Comparison of ENCODE assay signal across 10 cellular contexts in genomic region chr6:16432075-16433032, GRCh38.
DNase-seq lines count a peak whose midpoint lies in the region; ATAC-seq, FAIRE-seq and TF ChIP-seq lines count a peak whose summit lies in the region.
"Had no signal": no experiment of that assay in that cellular context is flagged by ENCODE, and none has a peak within 500 bp of the region (broad histone marks: within the 10 kb centered on the region; RNA-seq: fewer than 3 reads in every experiment).

No MANE protein-coding gene starts in this region.

- H3K4me3 Mint-ChIP-seq in natural killer cell treated with Interleukin-12 subunit alpha and Interleukin-12 subunit beta and Interleukin-15 and Interleukin-18, amount 100 ng/mL, for 72 hours = no peak overlapping the region
- H3K4me3 Mint-ChIP-seq in natural killer cell = no peak overlapping the region

- CTCF ChIA-PET in GM12878 (lab: Yijun Ruan, JAX) = interaction anchor here (1.0 to 4.1 kb wide), 6 partner anchors 8 to 82 kb away, joined by 3 to 18 read pairs (median 10); no protein-coding TSS in a partner anchor

- BruUV-seq in GM12878 (replicated peaks; lab: Mats Ljungman, UMichigan) = no TSS peak

- TF ChIP-seq CTCF in natural killer cell (IDR thresholded peaks at IDR 0.05) = no peak
- TF ChIP-seq CTCF in GM12878 (IDR thresholded peaks at IDR 0.05 in 2 of 3, conservative IDR thresholded peaks at IDR 0.05 in 1 of 3; ENCODE audit: control insufficient read depth in 2 of 3, extremely low read depth in 1 of 3, insufficient read depth in 1 of 3, low read depth in 3 of 3, low read length in 3 of 3) = no peak
- no peak for TF ChIP-seq CTCF in foreskin keratinocyte (conservative IDR thresholded peaks at IDR 0.05)

- peak overlapping the region; percentile 22 to 90 for H3K27ac Mint-ChIP-seq in natural killer cell treated with Interleukin-12 subunit alpha and Interleukin-12 subunit beta and Interleukin-15 and Interleukin-18, amount 100 ng/mL, for 72 hours
- H3K27ac Mint-ChIP-seq in natural killer cell = no peak overlapping the region

- peaks cover 45% of the 10 kb centered on the region for H3K4me1 ChIP-seq in GM12878 (ENCODE audit: control insufficient read depth, insufficient read depth, low read length)
- peaks cover 6 to 20% of the 10 kb centered on the region in 2 donors for H3K4me1 ChIP-seq in aorta (ENCODE audit: control insufficient read depth in 1 of 2, insufficient read depth in 2 of 2, low read length in 2 of 2)
- H3K4me1 ChIP-seq in foreskin keratinocyte = no peaks in the 10 kb centered on the region

- peak overlapping the region; percentile 14; the same call in 1 of the 2 replicates for H3K4me3 ChIP-seq in GM12878
- no peak overlapping the region for H3K4me3 ChIP-seq in aorta (ENCODE audit: low read length in 2 of 2)
- H3K4me3 ChIP-seq: heart right ventricle had no signal

- peak overlapping the region; percentile 39 for H3K27ac ChIP-seq in GM12878 (ENCODE audit: control insufficient read depth, insufficient read depth)
- no peak overlapping the region for H3K27ac ChIP-seq in aorta (ENCODE audit: low read depth in 1 of 2, low read length in 2 of 2)
- no peak overlapping the region for H3K27ac ChIP-seq in foreskin keratinocyte
- H3K27ac ChIP-seq: heart right ventricle had no signal

- RAD21 ChIA-PET in GM12878 (lab: Charles Lee; ENCODE audit: unreplicated experiment) = interaction anchor here (0.6 to 9.3 kb wide), 15 partner anchors 12 to 331 kb away, joined by 3 to 99 read pairs (median 5); no protein-coding TSS in a partner anchor

- TF ChIP-seq RAD21 in GM12878 (IDR thresholded peaks at IDR 0.05; ENCODE audit: insufficient read depth, low read depth, low read length) = 0 out of 2 replicates have a peak, but pooled peaks have one; percentile 1

- 17% methylated on average over 6 of the region's 6 CpGs for WGBS in GM12878 (ENCODE audit: insufficient coverage, insufficient replicate concordance, low lambda C conversion rate, missing lambda C conversion rate)
- WGBS in aorta, 2 donors = 28 to 29% methylated on average over 6 of the region's 6 CpGs

- DNase-seq in natural killer cell treated with Interleukin-12 subunit alpha and Interleukin-12 subunit beta and Interleukin-15 and Interleukin-18, amount 100 ng/mL, for 72 hours (ENCODE audit: low spot score) = no peak
- DNase-seq in natural killer cell = no peak
- peak; percentile 77 for DNase-seq in GM12878 (ENCODE audit: low read depth, low spot score)
- peak in 1 of 2 donors; percentile 67 for DNase-seq in aorta
- no peak for DNase-seq in NCI-H146 treated with DMSO at 0.1 percent for 48 hours (lab: John Stamatoyannopoulos, UW; ENCODE audit: unreplicated experiment)
- no peak for DNase-seq in foreskin keratinocyte
- DNase-seq: activated CD8-positive, alpha-beta memory T cell treated with anti-CD3 and anti-CD28 coated beads for 24 hours had no signal

- ATAC-seq in natural killer cell treated with Interleukin-12 subunit alpha and Interleukin-12 subunit beta and Interleukin-15 and Interleukin-18, amount 100 ng/mL, for 72 hours = peak in 1 of 2 donors; percentile 37
- ATAC-seq in natural killer cell = no peak
- peak; percentile 71 for ATAC-seq in HG02981 (IDR thresholded peaks at IDR 0.05; ENCODE audit: unreplicated experiment)
- ATAC-seq in GM12878 = peak; percentile 78
- ATAC-seq in aorta (ENCODE audit: low FRiP score) = peak; percentile 26
- no peak for ATAC-seq in foreskin keratinocyte
- ATAC-seq in activated CD4-positive, CD25-positive, alpha-beta regulatory T cell treated with anti-CD3 and anti-CD28 coated beads, Interleukin-2, amount 50 U/mL, for 24 hours = no peak
- ATAC-seq: heart right ventricle had no signal

- no peaks in the 10 kb centered on the region for H4K20me1 ChIP-seq in GM12878 (ENCODE audit: control insufficient read depth, insufficient read depth)

- TF ChIP-seq POLR2A in GM12878 (IDR thresholded peaks at IDR 0.05; ENCODE audit: low read depth, low read length) = no peak

- peak; percentile 65 for FAIRE-seq in GM12878 (lab: Jason Lieb, UNC)

- peaks cover 23 to 52% of the 10 kb centered on the region in 2 donors for H3K4me1 Mint-ChIP-seq in natural killer cell treated with Interleukin-12 subunit alpha and Interleukin-12 subunit beta and Interleukin-15 and Interleukin-18, amount 100 ng/mL, for 72 hours (ENCODE audit: low read depth in 2 of 2)
- H3K4me1 Mint-ChIP-seq in natural killer cell = peaks cover 22 to 23% of the 10 kb centered on the region in 2 donors

- peaks cover 0 to 13% of the 10 kb centered on the region in 2 experiments; a peak in 3 of 4 replicates for H3K36me3 ChIP-seq in GM12878 (ENCODE audit: control insufficient read depth in 2 of 2, insufficient read depth in 2 of 2, low read length in 1 of 2)
- no peaks in the 10 kb centered on the region for H3K36me3 ChIP-seq in aorta (ENCODE audit: control insufficient read depth in 1 of 2, insufficient read depth in 2 of 2, low read length in 1 of 2)
- H3K36me3 ChIP-seq: heart right ventricle had no signal

- peaks cover 19% of the 10 kb centered on the region for H3K36me3 Mint-ChIP-seq in natural killer cell treated with Interleukin-12 subunit alpha and Interleukin-12 subunit beta and Interleukin-15 and Interleukin-18, amount 100 ng/mL, for 72 hours
- no peaks in the 10 kb centered on the region for H3K36me3 Mint-ChIP-seq in natural killer cell

- H3K4me2 ChIP-seq in GM12878 (ENCODE audit: control insufficient read depth, insufficient read depth) = peak overlapping the region; percentile 32

- SMC1A ChIA-PET in GM12878 (lab: Charles Lee; ENCODE audit: uncharacterized antibody, unreplicated experiment) = interaction anchor here (0.6 to 15.6 kb wide), 19 partner anchors 8 to 327 kb away, joined by 3 to 314 read pairs (median 4); no protein-coding TSS in a partner anchor

- no peak overlapping the region for H2AFZ ChIP-seq in GM12878 (ENCODE audit: control insufficient read depth, low read depth, low read length)

- TF ChIP-seq EP300 in GM12878 (IDR thresholded peaks at IDR 0.05; ENCODE audit: borderline replicate concordance in 1 of 2, control insufficient read depth in 1 of 2, low read depth in 2 of 2, low read length in 2 of 2) = 0 out of 4 replicates have a peak, but pooled peaks of 1 of the 2 experiments have one; percentile 7

- no peaks in the 10 kb centered on the region for H3K27me3 ChIP-seq in GM12878 (replicated peaks in 1 of 2; ENCODE audit: control insufficient read depth in 2 of 2, insufficient read depth in 2 of 2, low read length in 1 of 2)
- no peaks in the 10 kb centered on the region for H3K27me3 ChIP-seq in aorta (ENCODE audit: control insufficient read depth in 1 of 2, insufficient read depth in 2 of 2, low read length in 1 of 2)
- no peaks in the 10 kb centered on the region for H3K27me3 ChIP-seq in foreskin keratinocyte
- H3K27me3 ChIP-seq: heart right ventricle had no signal

- H3K9me3 ChIP-seq in GM12878 (replicated peaks; ENCODE audit: control insufficient read depth, insufficient read depth, low read length) = no peaks in the 10 kb centered on the region; the same call in 2 of the 3 replicates
- no peaks in the 10 kb centered on the region for H3K9me3 ChIP-seq in aorta (ENCODE audit: control insufficient read depth, low read length)
- H3K9me3 ChIP-seq: heart right ventricle had no signal

- H3K9me3 Mint-ChIP-seq in natural killer cell treated with Interleukin-12 subunit alpha and Interleukin-12 subunit beta and Interleukin-15 and Interleukin-18, amount 100 ng/mL, for 72 hours = peaks cover 3% of the 10 kb centered on the region
- H3K9me3 Mint-ChIP-seq in natural killer cell = no peaks in the 10 kb centered on the region

- POLR2A ChIA-PET in GM12878 (lab: Charles Lee) = interaction anchor here (0.6 to 2.1 kb wide), 9 partner anchors 9 to 167 kb away, joined by 3 to 16 read pairs (median 4); no protein-coding TSS in a partner anchor

- H3K79me2 ChIP-seq in GM12878 (ENCODE audit: control insufficient read depth, insufficient read depth, low read length) = peaks cover 8% of the 10 kb centered on the region

- in situ Hi-C loops in GM12878 (cut with MboI) = no loop called here

- intact Hi-C loops in natural killer cell (cut with micrococcal nuclease) = no loop called here
- intact Hi-C loops in GM12878 (cut with micrococcal nuclease; ENCODE audit: unreplicated experiment) = no loop called here
- intact Hi-C loops in aorta (cut with DNase I) = no loop called here

- H3K27me3 Mint-ChIP-seq in natural killer cell treated with Interleukin-12 subunit alpha and Interleukin-12 subunit beta and Interleukin-15 and Interleukin-18, amount 100 ng/mL, for 72 hours = no peaks in the 10 kb centered on the region
- H3K27me3 Mint-ChIP-seq in natural killer cell (ENCODE audit: low read depth in 2 of 2) = no peaks in the 10 kb centered on the region

- no peak overlapping the region; the same call in 1 of the 2 replicates for H3K9ac ChIP-seq in GM12878 (ENCODE audit: control insufficient read depth, insufficient read depth, low read length)

TF ChIP-seq in GM12878, 131 proteins besides CTCF, POLR2A, EP300 and RAD21 (continues in another document):
- TF ChIP-seq RUNX3 (IDR thresholded peaks at IDR 0.05; ENCODE audit: low read length) (peak; percentile 65), POU2F2 (IDR thresholded peaks at IDR 0.05; ENCODE audit: borderline replicate concordance, low read depth, low read length) (peak; percentile 88; the same call in 2 of the 3 replicates), ATF2 (IDR thresholded peaks at IDR 0.05; ENCODE audit: low read length) (peak; percentile 18; the same call in 1 of the 2 replicates), ZNF384 (IDR thresholded peaks at IDR 0.05; ENCODE audit: borderline replicate concordance, low read depth, low read length) (peak; percentile 69; the same call in 1 of the 2 replicates), IKZF2 (IDR thresholded peaks at IDR 0.05) (peak in 1 of 2 experiments; percentile 24; a peak in 2 of 4 replicates)

Comparison
In these comparisons a context has a peak if more than half of its experiments do, and no peak if none do; other contexts are left out.
1. H3K27ac Mint-ChIP-seq: peak in natural killer cell treated with Interleukin-12 subunit alpha and Interleukin-12 subunit beta and Interleukin-15 and Interleukin-18, amount 100 ng/mL, for 72 hours (2 of 2); none in natural killer cell (0 of 2).
2. ATAC-seq: peak in HG02981 (single experiment), GM12878 (single experiment) and aorta (single experiment); none in natural killer cell (0 of 3), foreskin keratinocyte (single experiment) and activated CD4-positive, CD25-positive, alpha-beta regulatory T cell treated with anti-CD3 and anti-CD28 coated beads, Interleukin-2, amount 50 U/mL, for 24 hours (0 of 2).